17 cellular contexts compared by ENCODE assay signal in the genomic region with DNA sequence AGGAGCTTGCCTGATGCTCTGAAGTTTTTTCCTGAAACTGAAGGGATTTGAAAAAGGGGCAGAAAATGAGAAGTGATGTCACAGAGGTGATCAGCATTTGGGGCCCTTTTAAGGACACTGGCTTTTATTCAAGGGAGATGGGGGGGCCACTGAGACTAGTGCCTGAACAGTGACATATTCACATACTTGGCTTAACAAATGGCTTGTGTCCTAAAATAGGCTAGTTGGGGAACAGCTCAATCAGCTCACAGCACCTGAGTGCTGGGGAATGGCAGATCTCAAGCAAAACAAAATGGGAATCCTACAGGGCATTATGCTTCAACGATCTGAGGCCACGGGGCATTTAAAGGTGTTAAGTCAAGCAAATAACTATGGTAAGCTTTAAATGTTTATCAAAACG.
DNase-seq lines count a peak whose midpoint lies in the region; ATAC-seq and TF ChIP-seq lines count a peak whose summit lies in the region.
"Had no signal": no experiment of that assay in that cellular context is flagged by ENCODE, and none has a peak within 500 bp of the region (broad histone marks: within the 10 kb centered on the region; RNA-seq: fewer than 3 reads in every experiment).

No MANE protein-coding gene starts in this region.

- 28 to 50% (median 48%) methylated on average over 3 of the region's 3 CpGs for whole genome bisulfite sequencing in heart left ventricle, 4 donors
- WGBS in psoas muscle, 3 donors = 19 to 21% (median 19%) methylated on average over 3 of the region's 3 CpGs

- peak overlapping the region in 7 of 11 experiments; percentile 0 to 88 (median 81); a peak in 8 of 22 replicates for H3K4me2 ChIP-seq in BLaER1 treated with 17β-estradiol and CSF1 and Interleukin-3, amounts not matched to agents 10 nM and 100 nM

- H3K9me3 Mint-ChIP-seq in CD14-positive monocyte = no peaks in the 10 kb centered on the region
- H3K9me3 Mint-ChIP-seq: activated CD4-positive, alpha-beta T cell treated with anti-CD3 and anti-CD28 coated beads, Interleukin-2, amount 10 ng/mL, durations not matched to agents 24 days and 14 days; activated T-helper 1 cell treated with anti-CD3 and anti-CD28 coated beads, Interleukin-12 subunit alpha, Interleukin-12 subunit beta, Interleukin-2, Interleukin-4 antibody, amounts not matched to agents 30 ng/mL and 10 ng/mL and 1 ng/mL, durations not matched to agents 14 hours and 24 hours and 36 hours had no signal

- no peak overlapping the region for H3K27ac Mint-ChIP-seq in CD14-positive monocyte
- H3K27ac Mint-ChIP-seq: activated CD4-positive, alpha-beta T cell treated with anti-CD3 and anti-CD28 coated beads, Interleukin-2, amount 10 ng/mL, durations not matched to agents 24 days and 14 days; activated T-helper 1 cell treated with anti-CD3 and anti-CD28 coated beads, Interleukin-12 subunit alpha, Interleukin-12 subunit beta, Interleukin-2, Interleukin-4 antibody, amounts not matched to agents 30 ng/mL and 10 ng/mL and 1 ng/mL, durations not matched to agents 14 hours and 24 hours and 36 hours had no signal

- peaks cover 1 to 3% (median 2%) of the 10 kb centered on the region in 3 donors for H3K27me3 Mint-ChIP-seq in CD14-positive monocyte (ENCODE audit: low read depth in 3 of 3)
- H3K27me3 Mint-ChIP-seq: activated CD4-positive, alpha-beta T cell treated with anti-CD3 and anti-CD28 coated beads, Interleukin-2, amount 10 ng/mL, durations not matched to agents 24 days and 14 days had no signal

- no peak overlapping the region for H3K4me3 ChIP-seq in BLaER1 treated with 17β-estradiol and CSF1 and Interleukin-3, amounts not matched to agents 10 nM and 100 nM
- H3K4me3 ChIP-seq in heart left ventricle = no peak overlapping the region
- H3K4me3 ChIP-seq in psoas muscle = no peak overlapping the region

- peak; percentile 73 to 91 (median 78) for ATAC-seq in heart left ventricle
- peak; percentile 29 to 67 (median 57) for ATAC-seq in psoas muscle
- ATAC-seq in GM18867 (IDR thresholded peaks at IDR 0.05; ENCODE audit: unreplicated experiment) = no peak
- ATAC-seq in HG03135 (IDR thresholded peaks at IDR 0.05; ENCODE audit: unreplicated experiment) = no peak
- ATAC-seq: left colon had no signal

- H3K4me1 ChIP-seq in BLaER1 treated with 17β-estradiol and CSF1 and Interleukin-3, amounts not matched to agents 10 nM and 100 nM = peaks cover 33 to 75% (median 49%) of the 10 kb centered on the region in 10 experiments
- H3K4me1 ChIP-seq in heart left ventricle (peaks cover 3 to 92% (median 85%) of the 10 kb centered on the region in 12 donors), psoas muscle (peaks cover 92% of the 10 kb centered on the region)

- H3K4me1 Mint-ChIP-seq in CD14-positive monocyte = peaks cover 44% of the 10 kb centered on the region

- peaks cover 0 to 15% (median 7%) of the 10 kb centered on the region in 11 experiments; a peak in 8 of 22 replicates for H3K36me3 ChIP-seq in BLaER1 treated with 17β-estradiol and CSF1 and Interleukin-3, amounts not matched to agents 10 nM and 100 nM
- no peaks in the 10 kb centered on the region for H3K36me3 ChIP-seq in heart left ventricle
- no peaks in the 10 kb centered on the region for H3K36me3 ChIP-seq in psoas muscle (ENCODE audit: insufficient read depth in 1 of 2, low read depth in 1 of 2)
- H3K36me3 ChIP-seq: brain microvascular endothelial cell had no signal

- TF ChIP-seq CTCF in heart left ventricle (IDR thresholded peaks at IDR 0.05) (no peak), psoas muscle (IDR thresholded peaks at IDR 0.05) (no peak), CD14-positive monocyte (IDR thresholded peaks at IDR 0.05) (no peak)

- DNase-seq in NCI-H69 (lab: John Stamatoyannopoulos, UW) (peak; percentile 39), heart left ventricle (peak in 3 of 5 donors; percentile 46 to 51 (median 48)), psoas muscle (no peak), CD14-positive monocyte (ENCODE audit: low spot score) (no peak)
- no peak for DNase-seq in activated naive CD4-positive, alpha-beta T cell treated with anti-CD3 and anti-CD28 coated beads, Interleukin-2, amount 50 U/mL, for 16 hours
- DNase-seq: activated CD4-positive, alpha-beta T cell treated with anti-CD3 and anti-CD28 coated beads, Interleukin-2, amount 10 ng/mL, durations not matched to agents 24 days and 14 days; brain microvascular endothelial cell; DND-41; KG1; left colon; NCI-H526 treated with DMSO at 0.1 percent for 48 hours; RPMI8226; trophoblast cell had no signal

- no peaks in the 10 kb centered on the region for H3K9me3 ChIP-seq in BLaER1 treated with 17β-estradiol and CSF1 and Interleukin-3, amounts not matched to agents 10 nM and 100 nM (replicated peaks in 1 of 11)
- H3K9me3 ChIP-seq in heart left ventricle = no peaks in the 10 kb centered on the region
- H3K9me3 ChIP-seq in psoas muscle = no peaks in the 10 kb centered on the region

- H4K20me1 ChIP-seq in BLaER1 treated with 17β-estradiol and CSF1 and Interleukin-3, amounts not matched to agents 10 nM and 100 nM = peaks cover 17 to 94% (median 74%) of the 10 kb centered on the region in 11 experiments; a peak in 20 of 22 replicates

- no peak overlapping the region for H3K27ac ChIP-seq in BLaER1 treated with 17β-estradiol and CSF1 and Interleukin-3, amounts not matched to agents 10 nM and 100 nM
- H3K27ac ChIP-seq in heart left ventricle = peak overlapping the region; percentile 9 to 90 (median 84)
- peak overlapping the region; percentile 53 for H3K27ac ChIP-seq in psoas muscle
- H3K27ac ChIP-seq: brain microvascular endothelial cell had no signal

- no peak overlapping the region for H3K4me3 Mint-ChIP-seq in CD14-positive monocyte
- H3K4me3 Mint-ChIP-seq: activated CD4-positive, alpha-beta T cell treated with anti-CD3 and anti-CD28 coated beads, Interleukin-2, amount 10 ng/mL, durations not matched to agents 24 days and 14 days; activated T-helper 1 cell treated with anti-CD3 and anti-CD28 coated beads, Interleukin-12 subunit alpha, Interleukin-12 subunit beta, Interleukin-2, Interleukin-4 antibody, amounts not matched to agents 30 ng/mL and 10 ng/mL and 1 ng/mL, durations not matched to agents 14 hours and 24 hours and 36 hours had no signal

- TF ChIP-seq POLR2A in heart left ventricle (IDR thresholded peaks at IDR 0.05) = no peak

- no peak overlapping the region for H3K9ac ChIP-seq in BLaER1 treated with 17β-estradiol and CSF1 and Interleukin-3, amounts not matched to agents 10 nM and 100 nM

- H3K36me3 Mint-ChIP-seq in CD14-positive monocyte = peaks cover 3 to 9% of the 10 kb centered on the region in 2 donors

- H3K27me3 ChIP-seq in BLaER1 treated with 17β-estradiol and CSF1 and Interleukin-3, amounts not matched to agents 10 nM and 100 nM = no peaks in the 10 kb centered on the region
- H3K27me3 ChIP-seq in heart left ventricle = no peaks in the 10 kb centered on the region
- H3K27me3 ChIP-seq in psoas muscle (ENCODE audit: insufficient read depth in 3 of 3, low read length in 2 of 3) = no peaks in the 10 kb centered on the region
- H3K27me3 ChIP-seq: brain microvascular endothelial cell had no signal

- intact Hi-C loops in heart left ventricle (cut with DNase I) = loop anchor here in 4 of 10 donors (5.0 kb wide), 1 partner anchor 90 kb away; the partner anchor contains the start of gene UBE2H (in 4 of the 4)
- intact Hi-C loops in psoas muscle (cut with DNase I) = no loop called here
- intact Hi-C loops in CD14-positive monocyte (cut with micrococcal nuclease) = no loop called here

Comparison
In these comparisons a context has a peak if more than half of its experiments do, and no peak if none do; other contexts are left out.
1. H3K27ac ChIP-seq: peak in heart left ventricle (12 of 12) and psoas muscle (single experiment); none in BLaER1 treated with 17β-estradiol and CSF1 and Interleukin-3, amounts not matched to agents 10 nM and 100 nM (0 of 11).
2. DNase-seq: peak in NCI-H69 (single experiment) and heart left ventricle (3 of 5); none in psoas muscle (0 of 2), CD14-positive monocyte (single experiment) and activated naive CD4-positive, alpha-beta T cell treated with anti-CD3 and anti-CD28 coated beads, Interleukin-2, amount 50 U/mL, for 16 hours (single experiment).
3. ATAC-seq: peak in heart left ventricle (4 of 4) and psoas muscle (4 of 4); none in GM18867 (single experiment) and HG03135 (single experiment).